8 cellular contexts compared by ENCODE assay signal in genomic region chr1:241519308-241520079, GRCh38. TPM values are rescaled to one million over a fixed set of nuclear protein-coding genes. Genes with fewer than 3 reads are reported as not detected.
DNase-seq lines count a peak whose midpoint lies in the region; TF ChIP-seq lines count a peak whose summit lies in the region.

FH (minus strand) TSS chr1:241519755; CDS start chr1:241519722, 33 bp downstream.

- DNase-seq in ELF-1 (ENCODE audit: low read depth, low spot score): peak; percentile 98
- DNase-seq in H7: peak; percentile 84
- DNase-seq in M059J (ENCODE audit: low read depth): peak; percentile 99
- peak; percentile 97 to 99 for DNase-seq in SHP77 (lab: John Stamatoyannopoulos, UW)
- peak; percentile 90 for DNase-seq in activated effector memory CD4-positive, alpha-beta T cell treated with Interleukin-2 at 50 U/mL for 16 hours
- peak; percentile 96 for DNase-seq in fibroblast of the aortic adventitia (ENCODE audit: low read depth)

- peaks cover 24% of the 10 kb centered on the region for H3K36me3 Mint-ChIP-seq in nephron (ENCODE audit: low read depth)
- peaks cover 25% of the 10 kb centered on the region for H3K36me3 Mint-ChIP-seq in stimulated activated naive CD8-positive, alpha-beta T cell treated with anti-CD3 and anti-CD28 coated beads, Interleukin-15, Interleukin-2, amounts not matched to agents 100 ng/mL and 50 ng/mL, for 24 hours (ENCODE audit: low read depth)

- H3K27ac Mint-ChIP-seq in nephron: peak within 1 kb of the TSS; percentile 86 to 97 (median 94)
- H3K27ac Mint-ChIP-seq in stimulated activated naive CD8-positive, alpha-beta T cell treated with anti-CD3 and anti-CD28 coated beads, Interleukin-15, Interleukin-2, amounts not matched to agents 100 ng/mL and 50 ng/mL, for 24 hours: peak within 1 kb of the TSS; percentile 81

- H3K9me3 Mint-ChIP-seq in nephron: no peaks in the 10 kb centered on the region
- H3K9me3 Mint-ChIP-seq in stimulated activated naive CD8-positive, alpha-beta T cell treated with anti-CD3 and anti-CD28 coated beads, Interleukin-15, Interleukin-2, amounts not matched to agents 100 ng/mL and 50 ng/mL, for 24 hours: no peaks in the 10 kb centered on the region

- H3K4me3 Mint-ChIP-seq in nephron: peak within 1 kb of the TSS; percentile 85 to 94 (median 91)
- H3K4me3 Mint-ChIP-seq in stimulated activated naive CD8-positive, alpha-beta T cell treated with anti-CD3 and anti-CD28 coated beads, Interleukin-15, Interleukin-2, amounts not matched to agents 100 ng/mL and 50 ng/mL, for 24 hours: peak within 1 kb of the TSS; percentile 93

- H3K4me3 ChIP-seq in H7 (ENCODE audit: insufficient read depth, low read depth, low read length) (peak within 1 kb of the TSS; percentile 95), fibroblast of the aortic adventitia (ENCODE audit: low read depth, low read length) (peak within 1 kb of the TSS; percentile 84)

- TF ChIP-seq CTCF in fibroblast of the aortic adventitia (IDR thresholded peaks at IDR 0.05; ENCODE audit: insufficient read depth, low read length) (no peak), nephron (IDR thresholded peaks at IDR 0.05; ENCODE audit: unreplicated experiment in 3 of 3) (no peak)

- no peaks in the 10 kb centered on the region for H3K36me3 ChIP-seq in H7 (replicated peaks; ENCODE audit: control insufficient read depth, insufficient read depth, low read length)

- no peaks in the 10 kb centered on the region for H3K27me3 ChIP-seq in H7 (ENCODE audit: control insufficient read depth, insufficient read depth, low read length)

- peaks cover 14% of the 10 kb centered on the region for H3K4me1 Mint-ChIP-seq in nephron
- H3K4me1 Mint-ChIP-seq in stimulated activated naive CD8-positive, alpha-beta T cell treated with anti-CD3 and anti-CD28 coated beads, Interleukin-15, Interleukin-2, amounts not matched to agents 100 ng/mL and 50 ng/mL, for 24 hours (ENCODE audit: low read depth): peaks cover 20% of the 10 kb centered on the region

- H3K27me3 Mint-ChIP-seq in nephron (ENCODE audit: low read depth): peaks cover 21% of the 10 kb centered on the region
- H3K27me3 Mint-ChIP-seq in stimulated activated naive CD8-positive, alpha-beta T cell treated with anti-CD3 and anti-CD28 coated beads, Interleukin-15, Interleukin-2, amounts not matched to agents 100 ng/mL and 50 ng/mL, for 24 hours: peaks cover 22% of the 10 kb centered on the region

RNA-seq across cellular contexts. Expression of gene FH, which starts in this region (rescaled TPM):
- total RNA-seq in H7 (2014; rRNA removed; shearing (Covaris generic)): 145 and 154 TPM in 2 replicates
- total RNA-seq in M059J (2014; rRNA removed; shearing (Covaris generic)): 147 and 156 TPM in 2 replicates
- 47.1 and 99.7 TPM in 2 replicates for total RNA-seq in fibroblast of the aortic adventitia (ENCODE audit: low replicate concordance)

Comparison
In these comparisons a context has a peak if more than half of its experiments do, and no peak if none do; other contexts are left out.
1. Peak in every context shown above with its lines: DNase-seq and H3K4me3 ChIP-seq.